ENCODE assay signal across 29 cellular contexts in the genomic region with DNA sequence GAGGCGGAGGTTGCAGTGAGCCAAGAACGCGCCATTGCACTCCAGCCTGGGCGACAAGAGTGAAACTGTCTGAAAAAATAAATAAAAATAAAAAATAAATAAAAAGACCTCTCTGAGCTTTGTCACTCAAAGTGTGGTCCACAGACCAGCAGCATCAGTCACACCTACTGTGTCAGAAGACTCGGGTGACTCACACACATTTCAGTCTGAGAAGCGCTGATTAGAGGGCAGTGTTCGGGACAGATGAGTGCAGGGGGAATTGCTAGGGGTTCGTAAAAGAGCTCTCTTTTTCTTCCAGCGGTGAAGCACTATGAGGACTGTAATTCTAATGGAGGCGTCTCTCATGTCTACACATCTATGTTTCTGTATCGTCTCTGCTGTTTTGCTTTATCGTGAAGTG.
"Had no signal": no experiment of that assay in that cellular context is flagged by ENCODE, and none has a peak within 500 bp of the region (broad histone marks: within the 10 kb centered on the region; RNA-seq: fewer than 3 reads in every experiment).

No MANE protein-coding gene starts in this region.

- H3K9me3 Mint-ChIP-seq: dendritic cell treated with granulocyte-macrophage colony-stimulating factor and Interleukin-4, amounts not matched to agents 40 ng/mL and 50 ng/mL, for 4 days; endodermal cell; naive thymus-derived CD4-positive, alpha-beta T cell; nephron; neural progenitor cell; stimulated activated effector memory CD8-positive, alpha-beta T cell treated with anti-CD3 and anti-CD28 coated beads, Interleukin-12 subunit alpha, Interleukin-12 subunit beta, amount 100 ng/mL, for 72 hours; type B pancreatic cell had no signal

- H3K4me1 Mint-ChIP-seq: endodermal cell had no signal

- H3K4me3 ChIP-seq: colonic mucosa, gastroesophageal sphincter, heart left ventricle, hepatocyte, left lung, neural progenitor cell, right lobe of liver, smooth muscle cell, stomach, thyroid gland had no signal

- H3K9me3 ChIP-seq: colonic mucosa, gastroesophageal sphincter, heart left ventricle, left lung, right lobe of liver, stomach, thyroid gland had no signal

- H3K4me1 ChIP-seq: colonic mucosa had no signal

- ATAC-seq: esophagus mucosa; gastroesophageal sphincter; heart left ventricle; left cardiac atrium; left lung; naive thymus-derived CD4-positive, alpha-beta T cell; right lobe of liver; stimulated activated effector memory CD8-positive, alpha-beta T cell treated with anti-CD3 and anti-CD28 coated beads, Interleukin-12 subunit alpha, Interleukin-12 subunit beta, amount 100 ng/mL, for 72 hours had no signal

- H3K27me3 ChIP-seq: colonic mucosa, right lobe of liver, thyroid gland had no signal

- DNase-seq: colonic mucosa; effector CD8-positive, alpha-beta T cell; endodermal cell; foreskin fibroblast; heart left ventricle; left cardiac atrium; left lung; mesenchymal stem cell; midbrain; naive thymus-derived CD4-positive, alpha-beta T cell; right lobe of liver; stimulated activated CD4-positive, alpha-beta T cell treated with anti-CD3 and anti-CD28 coated beads, Interleukin-12 subunit alpha, Interleukin-12 subunit beta, amount 100 ng/mL, for 4 hours; stimulated activated CD4-positive, alpha-beta T cell treated with anti-CD3 and anti-CD28 coated beads, Interleukin-1b, Interleukin-23, amount 100 ng/mL, for 48 hours; stimulated activated CD4-positive, alpha-beta T cell treated with anti-CD3 and anti-CD28 coated beads, Interleukin-4, amount 100 ng/mL, for 24 hours; stimulated activated naive CD4-positive, alpha-beta T cell treated with Interleukin-2 at 50 U/mL for 16 hours; stomach; thyroid gland had no signal

- H3K27ac ChIP-seq: colonic mucosa, epithelial cell of prostate, gastroesophageal sphincter, heart left ventricle, hepatocyte, left lung, neural progenitor cell, parathyroid adenoma, right lobe of liver, stomach, thyroid gland had no signal

- H3K36me3 ChIP-seq: colonic mucosa, gastroesophageal sphincter, heart left ventricle, left lung, neural progenitor cell, right lobe of liver, thyroid gland had no signal

- H3K4me3 Mint-ChIP-seq: dendritic cell treated with granulocyte-macrophage colony-stimulating factor and Interleukin-4, amounts not matched to agents 40 ng/mL and 50 ng/mL, for 4 days; endodermal cell; nephron; neural progenitor cell; stimulated activated effector memory CD8-positive, alpha-beta T cell treated with anti-CD3 and anti-CD28 coated beads, Interleukin-12 subunit alpha, Interleukin-12 subunit beta, amount 100 ng/mL, for 72 hours; type B pancreatic cell had no signal

- H3K27ac Mint-ChIP-seq: dendritic cell treated with granulocyte-macrophage colony-stimulating factor and Interleukin-4, amounts not matched to agents 40 ng/mL and 50 ng/mL, for 4 days; endodermal cell; naive thymus-derived CD4-positive, alpha-beta T cell; neural progenitor cell; progenitor cell of endocrine pancreas; stimulated activated effector memory CD8-positive, alpha-beta T cell treated with anti-CD3 and anti-CD28 coated beads, Interleukin-12 subunit alpha, Interleukin-12 subunit beta, amount 100 ng/mL, for 72 hours; type B pancreatic cell had no signal
